Comparison of ENCODE assay signal across 15 cellular contexts in genomic region chr14:106493962-106494823, GRCh38.
A peak's percentile ranks its signal among the peaks of the same experiment; 100 is the strongest.
DNase-seq lines count a peak whose midpoint lies in the region; ATAC-seq and TF ChIP-seq lines count a peak whose summit lies in the region.
"Had no signal": no experiment of that assay in that cellular context is flagged by ENCODE, and none has a peak within 500 bp of the region (broad histone marks: within the 10 kb centered on the region; RNA-seq: fewer than 3 reads in every experiment).

No MANE protein-coding gene starts in this region.

- no peak for ATAC-seq in activated CD8-positive, alpha-beta T cell treated with anti-CD3 and anti-CD28 coated beads for 36 hours
- ATAC-seq in naive B cell (ENCODE audit: low read depth in 2 of 2), result peak; percentile 28 to 58
- ATAC-seq: esophagus mucosa had no signal

- H3K4me1 Mint-ChIP-seq in Calu3 (ENCODE audit: low read depth, unreplicated experiment) (no peaks in the 10 kb centered on the region), naive B cell (peaks cover 13 to 18% (median 16%) of the 10 kb centered on the region in 3 donors)
- peaks cover 9% of the 10 kb centered on the region for H3K4me1 Mint-ChIP-seq in activated CD8-positive, alpha-beta T cell treated with anti-CD3 and anti-CD28 coated beads for 36 hours (ENCODE audit: low read depth)

- no peaks in the 10 kb centered on the region for H3K36me3 ChIP-seq in BLaER1
- no peaks in the 10 kb centered on the region for H3K36me3 ChIP-seq in adrenal gland (replicated peaks in 1 of 2)

- DNase-seq in Calu3, result no peak
- DNase-seq in activated CD8-positive, alpha-beta T cell treated with anti-CD3 and anti-CD28 coated beads for 36 hours, result no peak
- DNase-seq in naive B cell, result no peak
- DNase-seq in NCI-H128 (lab: John Stamatoyannopoulos, UW; ENCODE audit: unreplicated experiment), result no peak
- no peak for DNase-seq in adrenal gland
- no peak for DNase-seq in NCI-H2107 (lab: John Stamatoyannopoulos, UW)
- DNase-seq: activated CD8-positive, alpha-beta memory T cell treated with anti-CD3 and anti-CD28 coated beads for 24 hours; C1 segment of cervical spinal cord; NCI-H1930; NCI-H69 had no signal

- no peak for TF ChIP-seq POLR2A in adrenal gland (IDR thresholded peaks at IDR 0.05)

- 36 to 46% (median 37%) methylated on average over 3 of the region's 3 CpGs for WGBS in adrenal gland, 4 donors

- H3K27ac Mint-ChIP-seq in Calu3 (ENCODE audit: unreplicated experiment), result no peak overlapping the region
- no peak overlapping the region for H3K27ac Mint-ChIP-seq in activated CD8-positive, alpha-beta T cell treated with anti-CD3 and anti-CD28 coated beads for 36 hours
- H3K27ac Mint-ChIP-seq in naive B cell, result peak overlapping the region; percentile 50 to 89 (median 79)

- H3K27me3 Mint-ChIP-seq in Calu3 (ENCODE audit: unreplicated experiment) (peaks cover 21% of the 10 kb centered on the region), naive B cell (no peaks in the 10 kb centered on the region)
- H3K27me3 Mint-ChIP-seq in activated CD8-positive, alpha-beta T cell treated with anti-CD3 and anti-CD28 coated beads for 36 hours, result no peaks in the 10 kb centered on the region

- no peaks in the 10 kb centered on the region for H3K9me3 Mint-ChIP-seq in Calu3 (ENCODE audit: low read depth, unreplicated experiment)
- no peaks in the 10 kb centered on the region for H3K9me3 Mint-ChIP-seq in activated CD8-positive, alpha-beta T cell treated with anti-CD3 and anti-CD28 coated beads for 36 hours
- peaks cover 0 to 2% (median 0%) of the 10 kb centered on the region in 7 donors for H3K9me3 Mint-ChIP-seq in naive B cell

- TF ChIP-seq CTCF in Calu3 (IDR thresholded peaks at IDR 0.05; ENCODE audit: unreplicated experiment) (no peak), adrenal gland (IDR thresholded peaks at IDR 0.05) (no peak)
- no peak for TF ChIP-seq CTCF in activated CD8-positive, alpha-beta T cell treated with anti-CD3 and anti-CD28 coated beads for 36 hours (IDR thresholded peaks at IDR 0.05)

- H3K27ac ChIP-seq in BLaER1, result no peak overlapping the region
- no peak overlapping the region for H3K27ac ChIP-seq in adrenal gland
- H3K27ac ChIP-seq: parathyroid adenoma, RWPE1 had no signal

- no TSS peak for BruUV-seq in Calu3 (replicated peaks; lab: Mats Ljungman, UMichigan)

- intact Hi-C loops in Calu3 (cut with micrococcal nuclease; ENCODE audit: unreplicated experiment), result no loop called here
- intact Hi-C loops in activated CD8-positive, alpha-beta T cell treated with anti-CD3 and anti-CD28 coated beads for 36 hours (cut with micrococcal nuclease), result no loop called here
- intact Hi-C loops in adrenal gland (cut with DNase I), result no loop called here

- no peaks in the 10 kb centered on the region for H3K36me3 Mint-ChIP-seq in Calu3 (ENCODE audit: insufficient read depth, unreplicated experiment)
- no peaks in the 10 kb centered on the region for H3K36me3 Mint-ChIP-seq in activated CD8-positive, alpha-beta T cell treated with anti-CD3 and anti-CD28 coated beads for 36 hours (ENCODE audit: low read depth)
- no peaks in the 10 kb centered on the region for H3K36me3 Mint-ChIP-seq in naive B cell

- H3K4me3 ChIP-seq in BLaER1, result no peak overlapping the region
- H3K4me3 ChIP-seq in adrenal gland, result no peak overlapping the region
- H3K4me3 ChIP-seq: smooth muscle cell had no signal

- CTCF ChIA-PET in Calu3 (lab: Charles Lee), result interaction anchor here (0.6 kb wide), 1 partner anchor 43 kb away, joined by 3 read pairs; no protein-coding TSS in a partner anchor
- CTCF ChIA-PET in activated CD8-positive, alpha-beta T cell treated with anti-CD3 and anti-CD28 coated beads for 36 hours (lab: Charles Lee), result interaction anchor here (0.7 to 7.9 kb wide), 10 partner anchors 12 to 104 kb away, joined by 3 to 106 read pairs (median 4); no protein-coding TSS in a partner anchor

- POLR2A ChIA-PET in activated CD8-positive, alpha-beta T cell treated with anti-CD3 and anti-CD28 coated beads for 36 hours (lab: Charles Lee), result no interaction called here

- no peaks in the 10 kb centered on the region for H4K20me1 ChIP-seq in BLaER1

- peaks cover 4% of the 10 kb centered on the region for H3K4me1 ChIP-seq in BLaER1
- no peaks in the 10 kb centered on the region for H3K4me1 ChIP-seq in adrenal gland (replicated peaks in 1 of 2)
- H3K4me1 ChIP-seq: parathyroid adenoma had no signal

- no peak overlapping the region for H3K9ac ChIP-seq in BLaER1
- H3K9ac ChIP-seq: parathyroid adenoma had no signal

- H3K9me3 ChIP-seq in BLaER1 (0 out of 2 replicates have a peak, but pooled peaks cover 5% of the 10 kb centered on the region), adrenal gland (replicated peaks in 1 of 3) (no peaks in the 10 kb centered on the region)

- peak overlapping the region; percentile 55 for H3K4me2 ChIP-seq in BLaER1
- H3K4me2 ChIP-seq: smooth muscle cell had no signal

- H3K4me3 Mint-ChIP-seq in Calu3 (ENCODE audit: low read depth, unreplicated experiment) (peak overlapping the region; percentile 24), naive B cell (peak overlapping the region; percentile 81 to 95 (median 90))
- H3K4me3 Mint-ChIP-seq in activated CD8-positive, alpha-beta T cell treated with anti-CD3 and anti-CD28 coated beads for 36 hours, result peak overlapping the region; percentile 34

- H3K27me3 ChIP-seq in BLaER1 (no peaks in the 10 kb centered on the region), adrenal gland (no peaks in the 10 kb centered on the region)

Comparison
In these comparisons a context has a peak if more than half of its experiments do, and no peak if none do; other contexts are left out.
1. H3K27ac Mint-ChIP-seq: peak in naive B cell (6 of 6); none in Calu3 (single experiment) and activated CD8-positive, alpha-beta T cell treated with anti-CD3 and anti-CD28 coated beads for 36 hours (single experiment).
2. H3K4me3 Mint-ChIP-seq: peak in every context shown above with its lines; median percentile 90 in naive B cell; 34 in activated CD8-positive, alpha-beta T cell treated with anti-CD3 and anti-CD28 coated beads for 36 hours; 24 in Calu3.